ENCODE assay signal across 8 cellular contexts in the genomic region with DNA sequence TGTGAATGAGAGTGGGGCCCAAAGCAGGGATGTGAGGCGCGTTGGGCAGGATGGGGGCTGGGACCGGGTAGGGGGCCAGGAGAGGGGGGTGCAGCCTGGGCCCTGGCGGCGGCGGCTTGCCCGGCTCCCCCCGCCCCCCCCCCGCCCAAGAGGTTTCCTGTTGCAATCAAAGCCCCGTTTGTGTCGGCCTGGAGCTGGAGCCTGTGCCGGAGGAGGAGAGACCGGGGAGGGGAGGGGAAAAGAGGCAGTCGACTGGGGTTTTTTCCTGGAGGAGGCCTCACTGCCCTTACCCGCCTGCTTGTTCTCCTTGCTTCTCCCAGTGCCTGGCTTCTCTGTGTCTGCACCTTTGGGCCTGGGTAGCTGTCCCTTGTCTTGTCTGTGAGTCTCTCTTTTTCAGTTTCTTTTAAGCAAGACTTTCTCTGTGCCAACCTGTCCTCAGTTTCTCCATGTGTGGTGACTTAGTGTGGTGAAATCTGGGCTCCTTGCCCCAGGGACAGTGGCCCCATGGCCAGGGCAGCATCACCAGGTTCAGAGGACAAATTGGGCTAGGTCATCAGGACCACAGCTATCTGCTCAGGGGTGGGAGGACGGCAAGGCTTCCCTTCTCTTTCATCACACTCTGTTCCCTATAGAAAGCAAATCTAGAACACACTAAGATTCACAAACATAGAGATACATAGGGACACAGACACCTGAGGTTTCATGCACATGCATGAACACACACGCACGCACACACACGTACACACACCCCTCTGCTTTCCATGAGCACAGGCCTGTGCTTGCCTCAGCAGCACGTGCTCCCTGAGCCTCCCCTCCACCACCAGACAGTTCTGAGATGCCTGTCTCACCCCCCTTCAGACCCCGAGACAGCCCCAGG. TPM values are rescaled to one million over a fixed set of nuclear protein-coding genes. Genes with fewer than 3 reads are reported as not detected.
DNase-seq lines count a peak whose midpoint lies in the region; ATAC-seq and TF ChIP-seq lines count a peak whose summit lies in the region.

No MANE protein-coding gene starts in this region.

- intact Hi-C loops in dorsolateral prefrontal cortex (cut with DNase I) = no loop called here
- intact Hi-C loops in naive thymus-derived CD4-positive, alpha-beta T cell (cut with micrococcal nuclease) = loop anchor here (5.0 kb wide), 1 partner anchor 279 kb away; the partner anchor contains the start of gene TARBP2 (in 2 of the 2)

- no peak for TF ChIP-seq CTCF in RWPE1 (conservative IDR thresholded peaks at IDR 0.05; ENCODE audit: low read depth)
- peak in 1 of 56 donors; percentile 13 for TF ChIP-seq CTCF in dorsolateral prefrontal cortex (IDR thresholded peaks at IDR 0.05 in 54 of 56, conservative IDR thresholded peaks at IDR 0.05 in 2 of 56; ENCODE audit: low read depth in 1 of 56, partially characterized antibody in 56 of 56)

- H3K4me3 Mint-ChIP-seq in naive thymus-derived CD4-positive, alpha-beta T cell = peak overlapping the region; percentile 63 to 100 (median 82)

- POLR2A ChIA-PET in RWPE1 (lab: Yijun Ruan, JAX; ENCODE audit: low non-redundant PET) = no interaction called here
- POLR2A ChIA-PET in naive thymus-derived CD4-positive, alpha-beta T cell (lab: Charles Lee) = interaction anchor here (1.1 to 8.5 kb wide), 7 partner anchors 9 to 72 kb away, joined by 3 to 103 read pairs (median 6); partner anchors contain the start of genes ITGB7 and PFDN5

- H3K27ac ChIP-seq in RWPE1 = peak overlapping the region; percentile 99
- peak overlapping the region in 54 of 59 donors; percentile 15 to 96 (median 78) for H3K27ac ChIP-seq in dorsolateral prefrontal cortex
- peak overlapping the region; percentile 66 for H3K27ac ChIP-seq in naive thymus-derived CD4-positive, alpha-beta T cell (ENCODE audit: low read depth, low read length)

- H3K4me3 ChIP-seq in dorsolateral prefrontal cortex = peak overlapping the region in 6 of 59 donors; percentile 2 to 24 (median 14)
- peak overlapping the region; percentile 11 for H3K4me3 ChIP-seq in naive thymus-derived CD4-positive, alpha-beta T cell (ENCODE audit: low read length)

- CTCF ChIA-PET in RWPE1 (lab: Yijun Ruan, JAX) = interaction anchor here (0.6 to 0.7 kb wide), 2 partner anchors 37 to 170 kb away, joined by 3 read pairs; no protein-coding TSS in a partner anchor
- CTCF ChIA-PET in naive thymus-derived CD4-positive, alpha-beta T cell (lab: Charles Lee) = interaction anchor here (0.6 to 2.3 kb wide), 2 partner anchors 10 to 20 kb away, joined by 4 to 7 read pairs; no protein-coding TSS in a partner anchor

- no peak for ATAC-seq in naive thymus-derived CD4-positive, alpha-beta T cell

- H3K36me3 Mint-ChIP-seq in naive thymus-derived CD4-positive, alpha-beta T cell = peaks cover 0 to 16% (median 0%) of the 10 kb centered on the region in 5 donors

- peak; percentile 77 for DNase-seq in Ammon's horn (ENCODE audit: low spot score)
- DNase-seq in RWPE1 (ENCODE audit: low spot score) = no peak
- peak in 4 of 10 donors; percentile 50 to 63 (median 56) for DNase-seq in dorsolateral prefrontal cortex
- DNase-seq in naive thymus-derived CD4-positive, alpha-beta T cell = peak in 4 of 9 donors; percentile 40 to 58 (median 42)
- DNase-seq in NCI-H2171 treated with DMSO at 0.1 percent for 48 hours (lab: John Stamatoyannopoulos, UW) = no peak
- no peak for DNase-seq in stimulated activated CD4-positive, alpha-beta T cell treated with anti-CD3 and anti-CD28 coated beads, Interleukin-4, amount 100 ng/mL, for 24 hours
- DNase-seq in NCI-H345 treated with DMSO at 0.1 percent for 48 hours (lab: John Stamatoyannopoulos, UW; ENCODE audit: unreplicated experiment) = no peak
- DNase-seq in SIG-M5 (lab: John Stamatoyannopoulos, UW) = no peak

- H3K4me1 Mint-ChIP-seq in naive thymus-derived CD4-positive, alpha-beta T cell = peaks cover 37 to 72% (median 67%) of the 10 kb centered on the region in 7 donors

- no peaks in the 10 kb centered on the region for H3K9me3 ChIP-seq in naive thymus-derived CD4-positive, alpha-beta T cell (ENCODE audit: control insufficient read depth in 2 of 3, low read length in 3 of 3)

- peak overlapping the region; percentile 79 to 94 (median 86) for H3K27ac Mint-ChIP-seq in naive thymus-derived CD4-positive, alpha-beta T cell

- H3K9me3 Mint-ChIP-seq in naive thymus-derived CD4-positive, alpha-beta T cell = peaks cover 0 to 5% (median 0%) of the 10 kb centered on the region in 11 donors

- H3K27me3 Mint-ChIP-seq in naive thymus-derived CD4-positive, alpha-beta T cell = no peaks in the 10 kb centered on the region

- H3K36me3 ChIP-seq in naive thymus-derived CD4-positive, alpha-beta T cell (ENCODE audit: control insufficient read depth in 2 of 3, insufficient read depth in 3 of 3, low read length in 3 of 3) = peaks cover 0 to 8% (median 0%) of the 10 kb centered on the region in 3 experiments

- H3K27me3 ChIP-seq in dorsolateral prefrontal cortex = no peaks in the 10 kb centered on the region
- no peaks in the 10 kb centered on the region for H3K27me3 ChIP-seq in naive thymus-derived CD4-positive, alpha-beta T cell (ENCODE audit: control insufficient read depth in 2 of 2, insufficient read depth in 2 of 2, low read length in 2 of 2)

- H3K4me1 ChIP-seq in naive thymus-derived CD4-positive, alpha-beta T cell (ENCODE audit: control insufficient read depth in 2 of 2, insufficient read depth in 2 of 2, low read length in 2 of 2) = peaks cover 29 to 37% of the 10 kb centered on the region in 2 donors

RNA-seq across cellular contexts. Expression of gene RARG, which starts 8.4 kb away (rescaled TPM):
- total RNA-seq in dorsolateral prefrontal cortex = 10 to 100 TPM in 100 of 120 experiments, 1 to 10 TPM in 20; 5.6 to 27.3 (median 13.3) TPM
- total RNA-seq in naive thymus-derived CD4-positive, alpha-beta T cell = 10 to 100 TPM; 22.4 to 73.1 (median 57.4) TPM
- polyA plus RNA-seq in naive thymus-derived CD4-positive, alpha-beta T cell = 10 to 100 TPM in 1 of 2 donors, 1 to 10 TPM in 1; 6.4 to 17.2 TPM

RNA-seq across cellular contexts. Expression of gene ITGB7, which starts 16.6 kb away (rescaled TPM):
- total RNA-seq in dorsolateral prefrontal cortex = 1 to 10 TPM in 98 of 120 experiments, under 1 TPM in 20, not detected in 2; 0.43 to 4.9 (median 1.5) TPM
- 100 to 1,000 TPM; 208 to 760 (median 408) TPM for total RNA-seq in naive thymus-derived CD4-positive, alpha-beta T cell
- polyA plus RNA-seq in naive thymus-derived CD4-positive, alpha-beta T cell = 100 to 1,000 TPM; 191 to 205 TPM

RNA-seq across cellular contexts. Expression of gene CSAD, which starts 42.9 kb away (rescaled TPM):
- 10 to 100 TPM; 28.2 to 90.7 (median 62.4) TPM for total RNA-seq in dorsolateral prefrontal cortex
- total RNA-seq in naive thymus-derived CD4-positive, alpha-beta T cell = 10 to 100 TPM; 34.1 to 76.3 (median 69.1) TPM
- polyA plus RNA-seq in naive thymus-derived CD4-positive, alpha-beta T cell = 1 to 10 TPM; 1.3 to 2.1 TPM

RNA-seq across cellular contexts. Expression of gene ZNF740, which starts 43.1 kb away (rescaled TPM):
- total RNA-seq in dorsolateral prefrontal cortex = 10 to 100 TPM; 29.1 to 79.4 (median 48.6) TPM
- 100 to 1,000 TPM in 2 of 5 experiments, 10 to 100 TPM in 3; 37.2 to 135 (median 49.5) TPM for total RNA-seq in naive thymus-derived CD4-positive, alpha-beta T cell
- polyA plus RNA-seq in naive thymus-derived CD4-positive, alpha-beta T cell = 1 to 10 TPM; 3.6 to 3.8 TPM

RNA-seq across cellular contexts. Expression of gene ESPL1, which starts 44.5 kb away (rescaled TPM):
- total RNA-seq in dorsolateral prefrontal cortex = 1 to 10 TPM in 3 of 120 experiments, under 1 TPM in 60, not detected in 57; 0.07 to 1.8 (median 0.25) TPM
- 10 to 100 TPM in 1 of 5 experiments, 1 to 10 TPM in 2, under 1 TPM in 2; 0.08 to 65.4 (median 1.1) TPM for total RNA-seq in naive thymus-derived CD4-positive, alpha-beta T cell
- polyA plus RNA-seq in naive thymus-derived CD4-positive, alpha-beta T cell = not detected

Comparison
In these comparisons a context has a peak if more than half of its experiments do, and no peak if none do; other contexts are left out.
1. RNA of gene ITGB7, which starts 16.6 kb away (total RNA-seq): 208 to 760 TPM in naive thymus-derived CD4-positive, alpha-beta T cell; 0.43 to 4.9 TPM in dorsolateral prefrontal cortex; every median in the first group is over 10 times any median in the second.
2. intact Hi-C loops: an anchor here in naive thymus-derived CD4-positive, alpha-beta T cell (5.0 kb wide); none called in dorsolateral prefrontal cortex.
3. Peak in every context shown above with its lines, with median percentiles within 50 percentile points of each other: H3K27ac ChIP-seq.